ENCODE assay signal across 14 cellular contexts in the genomic region with DNA sequence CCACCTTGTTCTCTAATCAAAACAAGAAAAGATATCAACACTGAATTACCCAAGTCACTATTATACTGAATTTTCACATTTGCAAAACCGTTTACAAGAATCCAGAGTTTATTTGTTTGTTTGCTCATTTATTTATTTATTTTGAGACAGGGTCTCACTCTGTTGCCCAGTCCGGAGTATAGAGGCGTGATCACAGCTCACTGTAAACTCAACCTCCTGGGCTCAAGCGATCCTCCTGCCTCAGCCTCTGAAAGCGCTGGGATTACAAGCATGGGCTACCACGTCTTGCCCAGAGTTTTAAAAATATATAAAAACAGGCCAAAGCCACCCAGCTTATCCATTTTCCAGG. TPM values are rescaled to one million over a fixed set of nuclear protein-coding genes. Genes with fewer than 3 reads are reported as not detected.
DNase-seq lines count a peak whose midpoint lies in the region; ATAC-seq and TF ChIP-seq lines count a peak whose summit lies in the region.
"Had no signal": no experiment of that assay in that cellular context is flagged by ENCODE, and none has a peak within 500 bp of the region (broad histone marks: within the 10 kb centered on the region; RNA-seq: fewer than 3 reads in every experiment).

No MANE protein-coding gene starts in this region.

- CTCF ChIA-PET in CD8-positive, alpha-beta memory T cell (lab: Charles Lee): interaction anchor here (3.7 kb wide), 1 partner anchor 9 kb away, joined by 21 read pairs; a partner anchor contains a TSS
- CTCF ChIA-PET in activated CD8-positive, alpha-beta memory T cell treated with anti-CD3 and anti-CD28 coated beads, Interleukin-2, amount 10 ng/mL, durations not matched to agents 7 days and 5 days (lab: Charles Lee): interaction anchor here (1.0 to 4.9 kb wide), 2 partner anchors 9 to 337 kb away, joined by 3 to 32 read pairs; a partner anchor contains a TSS

- TF ChIP-seq EP300 in gastroesophageal sphincter (IDR thresholded peaks at IDR 0.05): no peak

- H3K27me3 Mint-ChIP-seq in CD8-positive, alpha-beta memory T cell: peaks cover 0 to 2% of the 10 kb centered on the region in 2 donors
- H3K27me3 Mint-ChIP-seq in activated CD8-positive, alpha-beta memory T cell treated with anti-CD3 and anti-CD28 coated beads, Interleukin-2, amount 10 ng/mL, durations not matched to agents 7 days and 5 days: no peaks in the 10 kb centered on the region

- no peak overlapping the region for H3K4me3 ChIP-seq in CD8-positive, alpha-beta memory T cell (ENCODE audit: low read length)
- no peak overlapping the region for H3K4me3 ChIP-seq in SK-N-MC
- no peak overlapping the region for H3K4me3 ChIP-seq in gastroesophageal sphincter
- no peak overlapping the region for H3K4me3 ChIP-seq in gastrocnemius medialis
- H3K4me3 ChIP-seq: BLaER1, testis had no signal

- H3K9me3 Mint-ChIP-seq in CD8-positive, alpha-beta memory T cell: no peaks in the 10 kb centered on the region
- H3K9me3 Mint-ChIP-seq in activated CD8-positive, alpha-beta memory T cell treated with anti-CD3 and anti-CD28 coated beads, Interleukin-2, amount 10 ng/mL, durations not matched to agents 7 days and 5 days (ENCODE audit: low read depth): no peaks in the 10 kb centered on the region

- in situ Hi-C loops in gastrocnemius medialis (cut with MboI; ENCODE audit: low sequenced_read_pairs in 4 of 4): no loop called here

- H3K4me1 Mint-ChIP-seq in CD8-positive, alpha-beta memory T cell: peaks cover 39 to 46% (median 44%) of the 10 kb centered on the region in 3 donors
- H3K4me1 Mint-ChIP-seq in activated CD8-positive, alpha-beta memory T cell treated with anti-CD3 and anti-CD28 coated beads, Interleukin-2, amount 10 ng/mL, durations not matched to agents 7 days and 5 days: peaks cover 22% of the 10 kb centered on the region

- ATAC-seq in gastroesophageal sphincter (no peak), gastrocnemius medialis (no peak), GM21447 (IDR thresholded peaks at IDR 0.05; ENCODE audit: unreplicated experiment) (no peak), GM21825 (IDR thresholded peaks at IDR 0.05; ENCODE audit: unreplicated experiment) (no peak), HG03439 (IDR thresholded peaks at IDR 0.05; ENCODE audit: unreplicated experiment) (no peak)
- ATAC-seq in activated CD8-positive, alpha-beta memory T cell treated with anti-CD3 and anti-CD28 coated beads, Interleukin-2, amount 10 ng/mL, durations not matched to agents 7 days and 5 days: no peak

- no peaks in the 10 kb centered on the region for H3K9me3 ChIP-seq in CD8-positive, alpha-beta memory T cell (ENCODE audit: low read length)
- H3K9me3 ChIP-seq in SK-N-MC (ENCODE audit: low read depth, low read length) (no peaks in the 10 kb centered on the region), gastroesophageal sphincter (no peaks in the 10 kb centered on the region), gastrocnemius medialis (no peaks in the 10 kb centered on the region)
- H3K9me3 ChIP-seq: BLaER1, testis had no signal

- intact Hi-C loops in gastrocnemius medialis (cut with DNase I; ENCODE audit: low total_unique reads): no loop called here

- H3K4me3 Mint-ChIP-seq in CD8-positive, alpha-beta memory T cell: peak overlapping the region in 3 of 7 donors; percentile 8 to 52 (median 42)
- no peak overlapping the region for H3K4me3 Mint-ChIP-seq in activated CD8-positive, alpha-beta memory T cell treated with anti-CD3 and anti-CD28 coated beads, Interleukin-2, amount 10 ng/mL, durations not matched to agents 7 days and 5 days

- WGBS in gastroesophageal sphincter (ENCODE audit: low coverage in 1 of 2), 2 donors: 86 to 94% methylated on average over 2 to 6 of the region's 6 CpGs

- peak overlapping the region; percentile 55 for H3K27ac ChIP-seq in CD8-positive, alpha-beta memory T cell (ENCODE audit: low read depth, low read length)
- H3K27ac ChIP-seq in SK-N-MC (peak overlapping the region; percentile 20; the same call in 1 of the 2 replicates), gastroesophageal sphincter (peak overlapping the region; percentile 59 to 76 (median 69)), gastrocnemius medialis (peak overlapping the region; percentile 68 to 77 (median 71))
- H3K27ac ChIP-seq: BLaER1 had no signal

- no peaks in the 10 kb centered on the region for H3K27me3 ChIP-seq in CD8-positive, alpha-beta memory T cell (ENCODE audit: insufficient read depth, low read length, poor library complexity, severe bottlenecking)
- no peaks in the 10 kb centered on the region for H3K27me3 ChIP-seq in gastroesophageal sphincter
- no peaks in the 10 kb centered on the region for H3K27me3 ChIP-seq in gastrocnemius medialis
- H3K27me3 ChIP-seq: BLaER1, testis had no signal

- DNase-seq in CD8-positive, alpha-beta memory T cell: no peak
- no peak for DNase-seq in SK-N-MC (ENCODE audit: low read depth, low spot score)
- no peak for DNase-seq in gastrocnemius medialis
- no peak for DNase-seq in activated CD8-positive, alpha-beta memory T cell treated with anti-CD3 and anti-CD28 coated beads, Interleukin-2, amount 10 ng/mL, durations not matched to agents 7 days and 5 days
- DNase-seq: activated CD8-positive, alpha-beta memory T cell treated with anti-CD3 and anti-CD28 coated beads for 24 hours; GDM1; NCI-H1092 treated with DMSO at 0.1 percent for 48 hours; NCI-H526 had no signal

- H3K4me1 ChIP-seq in CD8-positive, alpha-beta memory T cell (ENCODE audit: insufficient read depth, low read length): peaks cover 22% of the 10 kb centered on the region
- peaks cover 18 to 98% (median 56%) of the 10 kb centered on the region in 3 donors for H3K4me1 ChIP-seq in gastroesophageal sphincter
- H3K4me1 ChIP-seq in gastrocnemius medialis: peaks cover 32 to 63% of the 10 kb centered on the region in 2 donors

- H3K36me3 Mint-ChIP-seq in CD8-positive, alpha-beta memory T cell: peaks cover 0 to 2% (median 2%) of the 10 kb centered on the region in 3 donors
- H3K36me3 Mint-ChIP-seq in activated CD8-positive, alpha-beta memory T cell treated with anti-CD3 and anti-CD28 coated beads, Interleukin-2, amount 10 ng/mL, durations not matched to agents 7 days and 5 days: peaks cover 12% of the 10 kb centered on the region

- H3K9ac ChIP-seq in SK-N-MC (ENCODE audit: insufficient read length): no peak overlapping the region
- H3K9ac ChIP-seq: BLaER1 had no signal

- TF ChIP-seq POLR2A in gastroesophageal sphincter (IDR thresholded peaks at IDR 0.05): no peak
- no peak for TF ChIP-seq POLR2A in gastrocnemius medialis (IDR thresholded peaks at IDR 0.05)

- POLR2A ChIA-PET in CD8-positive, alpha-beta memory T cell (lab: Charles Lee): no interaction called here

- TF ChIP-seq CTCF in gastroesophageal sphincter (IDR thresholded peaks at IDR 0.05) (no peak), gastrocnemius medialis (IDR thresholded peaks at IDR 0.05 in 4 of 5, conservative IDR thresholded peaks at IDR 0.05 in 1 of 5) (no peak)

- H3K36me3 ChIP-seq in CD8-positive, alpha-beta memory T cell (ENCODE audit: insufficient read depth, low read length): no peaks in the 10 kb centered on the region
- H3K36me3 ChIP-seq in SK-N-MC (ENCODE audit: insufficient read depth, low read length): no peaks in the 10 kb centered on the region
- H3K36me3 ChIP-seq in gastroesophageal sphincter: no peaks in the 10 kb centered on the region
- no peaks in the 10 kb centered on the region for H3K36me3 ChIP-seq in gastrocnemius medialis

- peak overlapping the region in 3 of 8 donors; percentile 47 to 71 (median 59) for H3K27ac Mint-ChIP-seq in CD8-positive, alpha-beta memory T cell
- H3K27ac Mint-ChIP-seq in activated CD8-positive, alpha-beta memory T cell treated with anti-CD3 and anti-CD28 coated beads, Interleukin-2, amount 10 ng/mL, durations not matched to agents 7 days and 5 days: no peak overlapping the region

RNA-seq across cellular contexts. Expression of a gene that starts 8.5 kb away (rescaled TPM):
- total RNA-seq in CD8-positive, alpha-beta memory T cell: 10 to 100 TPM; 23.9 to 25.0 TPM
- polyA plus RNA-seq in CD8-positive, alpha-beta memory T cell: 12.5 TPM
- total RNA-seq in gastroesophageal sphincter (10 to 100 TPM; 33.1 to 59.1 (median 43.3) TPM), gastrocnemius medialis (10 to 100 TPM in 1 of 4 donors, 1 to 10 TPM in 3; 2.8 to 12.0 (median 5.4) TPM)
- total RNA-seq in activated CD8-positive, alpha-beta memory T cell treated with anti-CD3 and anti-CD28 coated beads, Interleukin-2, amount 10 ng/mL, durations not matched to agents 7 days and 5 days: 10 to 100 TPM; 24.0 to 29.0 TPM

Comparison
In these comparisons a context has a peak if more than half of its experiments do, and no peak if none do; other contexts are left out.
1. H3K27ac ChIP-seq: peak in every context shown above with its lines; median percentile 71 in gastrocnemius medialis; 69 in gastroesophageal sphincter; 55 in CD8-positive, alpha-beta memory T cell; 20 in SK-N-MC.